Comparison of ENCODE assay signal across 10 cellular contexts in genomic region chr1:161592586-161592985, GRCh38. TPM values are rescaled to one million over a fixed set of nuclear protein-coding genes. Genes with fewer than 3 reads are reported as not detected.
"Had no signal": no experiment of that assay in that cellular context is flagged by ENCODE, and none has a peak within 500 bp of the region (broad histone marks: within the 10 kb centered on the region; RNA-seq: fewer than 3 reads in every experiment).

No MANE protein-coding gene starts in this region.

RNA-seq across cellular contexts. Expression of gene FCGR3B, which starts 38.4 kb away (rescaled TPM):
- total RNA-seq: activated CD4-positive, alpha-beta memory T cell treated with anti-CD3 and anti-CD28 coated beads for 36 hours; activated T-helper 2 cell treated with anti-CD3 and anti-CD28 coated beads, Interferon-gamma antibody, Interleukin-2, Interleukin-4, amounts not matched to agents 10 μg/mL and 5 μg/mL and 100 μg/mL, durations not matched to agents 14 hours and 24 hours and 36 hours; body of pancreas; chondrocyte; dermis microvascular lymphatic vessel endothelial cell; endothelial cell of umbilical vein; epithelial cell of proximal tubule; glomerular endothelial cell; T-helper 1 cell treated with Interleukin-12 subunit alpha and Interleukin-12 subunit beta and Interleukin-4 antibody, amounts not matched to agents 30 ng/mL and 1 ng/mL, for 36 hours; WTC11 had no signal
- polyA plus RNA-seq: endothelial cell of umbilical vein had no signal

RNA-seq across cellular contexts. Expression of gene FCGR3A, which starts 43.0 kb away (rescaled TPM):
- total RNA-seq: activated CD4-positive, alpha-beta memory T cell treated with anti-CD3 and anti-CD28 coated beads for 36 hours; activated T-helper 2 cell treated with anti-CD3 and anti-CD28 coated beads, Interferon-gamma antibody, Interleukin-2, Interleukin-4, amounts not matched to agents 10 μg/mL and 5 μg/mL and 100 μg/mL, durations not matched to agents 14 hours and 24 hours and 36 hours; chondrocyte; dermis microvascular lymphatic vessel endothelial cell; endothelial cell of umbilical vein; epithelial cell of proximal tubule; glomerular endothelial cell; T-helper 1 cell treated with Interleukin-12 subunit alpha and Interleukin-12 subunit beta and Interleukin-4 antibody, amounts not matched to agents 30 ng/mL and 1 ng/mL, for 36 hours had no signal
- polyA plus RNA-seq: endothelial cell of umbilical vein had no signal
